1 cellular context compared by ENCODE assay signal in genomic region chr12:102421801-102422583, GRCh38.
TF ChIP-seq lines count a peak whose summit lies in the region.

No MANE protein-coding gene starts in this region.

TF ChIP-seq in IMR-90, 13 proteins besides CTCF, POLR2A, EP300 and RAD21 (continued from another document):
- TF ChIP-seq ELK1 (IDR thresholded peaks at IDR 0.05; ENCODE audit: borderline replicate concordance, low read depth, low read length) (no peak), CHD1 (IDR thresholded peaks at IDR 0.05; ENCODE audit: low read depth, low read length) (no peak), USF2 (IDR thresholded peaks at IDR 0.05; ENCODE audit: low read depth, low read length) (no peak), BHLHE40 (IDR thresholded peaks at IDR 0.05; ENCODE audit: low read depth, low read length) (no peak), RFX5 (IDR thresholded peaks at IDR 0.05; ENCODE audit: low read depth, low read length) (no peak)
